In genomic region chr5:105392122-105392709, GRCh38 we compare ENCODE assay signal across 16 cellular contexts.
"Had no signal": no experiment of that assay in that cellular context is flagged by ENCODE, and none has a peak within 500 bp of the region (broad histone marks: within the 10 kb centered on the region; RNA-seq: fewer than 3 reads in every experiment).

No MANE protein-coding gene starts in this region.

- H3K9me3 Mint-ChIP-seq: memory B cell; natural killer cell treated with Interleukin-12 subunit alpha and Interleukin-12 subunit beta and Interleukin-15 and Interleukin-18, amount 100 ng/mL, for 72 hours had no signal

- H3K27ac ChIP-seq: cardiac muscle cell, colonic mucosa, esophagus squamous epithelium, foreskin keratinocyte, WERI-Rb-1 had no signal

- H3K4me3 Mint-ChIP-seq: activated CD8-positive, alpha-beta T cell treated with anti-CD3 and anti-CD28 coated beads for 36 hours; activated naive CD8-positive, alpha-beta T cell treated with anti-CD3 and anti-CD28 coated beads, Interleukin-2, amount 50 U/mL, for 24 hours; activated T-cell treated with anti-CD3 and anti-CD28 coated beads, Interleukin-2, amount 50 U/mL, for 72 hours; memory B cell; natural killer cell treated with Interleukin-12 subunit alpha and Interleukin-12 subunit beta and Interleukin-15 and Interleukin-18, amount 100 ng/mL, for 72 hours; stimulated activated naive CD8-positive, alpha-beta T cell treated with anti-CD3 and anti-CD28 coated beads, Interleukin-15, Interleukin-2, amounts not matched to agents 100 ng/mL and 50 ng/mL, for 24 hours had no signal

- H3K27me3 Mint-ChIP-seq: activated CD8-positive, alpha-beta T cell treated with anti-CD3 and anti-CD28 coated beads for 36 hours; activated naive CD8-positive, alpha-beta T cell treated with anti-CD3 and anti-CD28 coated beads, Interleukin-2, amount 50 U/mL, for 24 hours; memory B cell; natural killer cell treated with Interleukin-12 subunit alpha and Interleukin-12 subunit beta and Interleukin-15 and Interleukin-18, amount 100 ng/mL, for 72 hours; stimulated activated naive CD8-positive, alpha-beta T cell treated with anti-CD3 and anti-CD28 coated beads, Interleukin-15, Interleukin-2, amounts not matched to agents 100 ng/mL and 50 ng/mL, for 24 hours had no signal

- H3K27ac Mint-ChIP-seq: activated CD8-positive, alpha-beta T cell treated with anti-CD3 and anti-CD28 coated beads for 36 hours; activated naive CD8-positive, alpha-beta T cell treated with anti-CD3 and anti-CD28 coated beads, Interleukin-2, amount 50 U/mL, for 24 hours; activated T-cell treated with anti-CD3 and anti-CD28 coated beads, Interleukin-2, amount 50 U/mL, for 72 hours; memory B cell; natural killer cell treated with Interleukin-12 subunit alpha and Interleukin-12 subunit beta and Interleukin-15 and Interleukin-18, amount 100 ng/mL, for 72 hours; stimulated activated naive CD8-positive, alpha-beta T cell treated with anti-CD3 and anti-CD28 coated beads, Interleukin-15, Interleukin-2, amounts not matched to agents 100 ng/mL and 50 ng/mL, for 24 hours had no signal

- H3K9me3 ChIP-seq: colonic mucosa had no signal

- DNase-seq: activated CD4-positive, alpha-beta T cell treated with anti-CD3 and anti-CD28 coated beads for 4 hours; activated CD8-positive, alpha-beta memory T cell treated with anti-CD3 and anti-CD28 coated beads, Interleukin-2, amount 50 U/mL, for 4 hours; activated CD8-positive, alpha-beta T cell treated with anti-CD3 and anti-CD28 coated beads for 36 hours; activated naive CD8-positive, alpha-beta T cell treated with anti-CD3 and anti-CD28 coated beads, Interleukin-2, amount 50 U/mL, for 24 hours; activated T-cell treated with anti-CD3 and anti-CD28 coated beads, Interleukin-2, amount 50 U/mL, for 72 hours; colonic mucosa; esophagus squamous epithelium; foreskin keratinocyte; head of caudate nucleus; stimulated activated CD4-positive, alpha-beta T cell treated with anti-CD3 and anti-CD28 coated beads, Interleukin-2, amount 100 ng/mL, for 48 hours; T1000; WERI-Rb-1 had no signal

- H3K36me3 Mint-ChIP-seq: memory B cell; natural killer cell treated with Interleukin-12 subunit alpha and Interleukin-12 subunit beta and Interleukin-15 and Interleukin-18, amount 100 ng/mL, for 72 hours had no signal

- H3K4me1 ChIP-seq: colonic mucosa, esophagus squamous epithelium, foreskin keratinocyte had no signal

- H3K4me1 Mint-ChIP-seq: activated naive CD8-positive, alpha-beta T cell treated with anti-CD3 and anti-CD28 coated beads, Interleukin-2, amount 50 U/mL, for 24 hours; memory B cell had no signal

- ATAC-seq: activated CD8-positive, alpha-beta T cell treated with anti-CD3 and anti-CD28 coated beads for 36 hours; activated naive CD8-positive, alpha-beta T cell treated with anti-CD3 and anti-CD28 coated beads, Interleukin-2, amount 50 U/mL, for 24 hours; activated T-cell treated with anti-CD3 and anti-CD28 coated beads, Interleukin-2, amount 50 U/mL, for 72 hours; foreskin keratinocyte had no signal

- H3K4me3 ChIP-seq: cardiac muscle cell, colonic mucosa, esophagus squamous epithelium had no signal

- H3K27me3 ChIP-seq: cardiac muscle cell, colonic mucosa, esophagus squamous epithelium, foreskin keratinocyte had no signal

- H3K36me3 ChIP-seq: cardiac muscle cell, colonic mucosa, esophagus squamous epithelium, WERI-Rb-1 had no signal
